Comparison of ENCODE assay signal across 8 cellular contexts in the genomic region with DNA sequence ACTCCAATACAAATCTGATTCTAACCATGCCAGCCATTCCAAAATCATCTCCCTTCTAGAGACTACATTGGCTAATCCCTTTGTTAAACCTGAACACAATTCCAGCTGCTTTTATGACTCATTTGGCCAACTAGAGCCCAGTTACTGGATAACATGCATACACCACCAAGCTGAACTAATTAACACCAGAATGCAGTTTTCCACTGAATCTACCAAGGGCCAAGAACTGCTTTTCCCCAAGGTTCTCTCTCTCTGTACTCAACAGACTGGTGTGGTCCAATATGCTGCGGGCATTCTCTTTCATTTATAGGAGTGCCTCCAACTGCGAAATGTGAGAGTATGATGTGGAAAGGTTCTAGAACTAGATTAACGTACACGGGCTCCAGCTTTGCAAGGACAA. TPM values are rescaled to one million over a fixed set of nuclear protein-coding genes. Genes with fewer than 3 reads are reported as not detected.
DNase-seq lines count a peak whose midpoint lies in the region; ATAC-seq and TF ChIP-seq lines count a peak whose summit lies in the region.

No MANE protein-coding gene starts in this region.

- peak overlapping the region; percentile 86 for H3K4me3 Mint-ChIP-seq in memory B cell

- H3K9me3 ChIP-seq in ES-I3 (ENCODE audit: control insufficient read depth, insufficient read depth, low read length) (no peaks in the 10 kb centered on the region), aorta (ENCODE audit: control insufficient read depth, low read length) (no peaks in the 10 kb centered on the region)

- peak overlapping the region; percentile 65 to 70 for H3K4me3 ChIP-seq in aorta (ENCODE audit: low read length in 2 of 2)

- H3K27me3 ChIP-seq in aorta (ENCODE audit: control insufficient read depth in 1 of 2, insufficient read depth in 2 of 2, low read length in 1 of 2) = no peaks in the 10 kb centered on the region

- H3K27ac ChIP-seq in cingulate gyrus (ENCODE audit: low read depth, low read length) (peak overlapping the region; percentile 3), aorta (ENCODE audit: low read depth in 1 of 2, low read length in 2 of 2) (peak overlapping the region in 1 of 2 donors; percentile 11)

- no peak for TF ChIP-seq CTCF in GM20000 (IDR thresholded peaks at IDR 0.05; ENCODE audit: extremely low read depth, missing control alignments)

- H3K9me3 Mint-ChIP-seq in memory B cell = no peaks in the 10 kb centered on the region

- peak overlapping the region; percentile 69 for H3K27ac Mint-ChIP-seq in memory B cell

- H3K4me1 Mint-ChIP-seq in memory B cell = peaks cover 34% of the 10 kb centered on the region

- intact Hi-C loops in aorta (cut with DNase I) = loop anchor here (2.0 to 10.0 kb wide), 5 partner anchors 53 to 336 kb away; partner anchors contain the start of gene LRRK1 (in 1 of the 2)

- H3K4me1 ChIP-seq in ES-I3 (ENCODE audit: insufficient read depth, low read length) (peaks cover 25% of the 10 kb centered on the region; the same call in 1 of the 2 replicates), aorta (ENCODE audit: control insufficient read depth in 1 of 2, insufficient read depth in 2 of 2, low read length in 2 of 2) (peaks cover 2 to 8% of the 10 kb centered on the region in 2 donors)

- WGBS in aorta, 2 donors = 3 to 6% methylated on average over 4 of the region's 4 CpGs

- peaks cover 5% of the 10 kb centered on the region; the same call in 1 of the 2 replicates for H3K36me3 ChIP-seq in ES-I3 (ENCODE audit: insufficient read depth, low read length)
- H3K36me3 ChIP-seq in aorta (ENCODE audit: control insufficient read depth in 1 of 2, insufficient read depth in 2 of 2, low read length in 1 of 2) = no peaks in the 10 kb centered on the region

- peak overlapping the region; percentile 75 for H3K9ac ChIP-seq in ES-I3 (ENCODE audit: low read depth, low read length)

- no peaks in the 10 kb centered on the region for H3K36me3 Mint-ChIP-seq in memory B cell

- ATAC-seq in memory B cell (ENCODE audit: low read depth) (no peak), aorta (ENCODE audit: low FRiP score) (peak; percentile 1), GM18498 (IDR thresholded peaks at IDR 0.05; ENCODE audit: unreplicated experiment) (no peak)

- DNase-seq in NCI-H1694 (lab: John Stamatoyannopoulos, UW) = peak; percentile 26
- DNase-seq in memory B cell (ENCODE audit: low spot score in 2 of 2) = no peak
- no peak for DNase-seq in aorta
- DNase-seq in GM20000 (ENCODE audit: low spot score) = no peak
- no peak for DNase-seq in HK-2 (ENCODE audit: unreplicated experiment)

- no peaks in the 10 kb centered on the region for H3K27me3 Mint-ChIP-seq in memory B cell

RNA-seq across cellular contexts. Expression of gene CHSY1, which starts 1.5 kb away (rescaled TPM):
- 10 to 100 TPM; 65.4 to 78.4 TPM for total RNA-seq in aorta
- polyA plus RNA-seq in aorta = 10 to 100 TPM; 10.8 to 34.2 TPM

RNA-seq across cellular contexts. Expression of gene SELENOS, which starts 27.0 kb away (rescaled TPM):
- 10 to 100 TPM; 69.0 to 74.3 TPM for total RNA-seq in aorta
- 100 to 1,000 TPM; 115 to 123 TPM for polyA plus RNA-seq in aorta

RNA-seq across cellular contexts. Expression of gene SNRPA1, which starts 44.7 kb away (rescaled TPM):
- total RNA-seq in aorta = 10 to 100 TPM; 46.4 to 49.2 TPM
- polyA plus RNA-seq in aorta = 10 to 100 TPM; 37.6 to 54.1 TPM
